11 cellular contexts compared by ENCODE assay signal in the genomic region with DNA sequence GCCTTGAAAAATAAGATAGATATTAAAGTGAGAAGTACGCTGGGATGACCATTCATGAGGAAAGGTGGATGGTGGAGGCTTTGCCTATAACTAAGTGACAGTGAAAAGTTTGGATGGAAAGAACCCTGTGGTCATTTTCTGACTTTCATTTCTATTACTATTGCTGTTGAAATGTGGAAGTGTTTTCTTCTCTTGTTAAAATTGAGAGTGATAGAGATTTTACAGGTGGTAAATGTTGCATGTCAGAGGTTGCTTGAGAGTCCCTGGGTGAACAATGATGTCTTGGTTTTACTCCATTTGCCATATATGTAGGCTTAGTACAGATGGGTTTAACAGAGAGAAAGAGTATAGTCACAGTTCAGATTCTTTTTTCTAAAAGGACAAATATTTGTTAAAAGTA. TPM values are rescaled to one million over a fixed set of nuclear protein-coding genes. Genes with fewer than 3 reads are reported as not detected.
DNase-seq lines count a peak whose midpoint lies in the region; ATAC-seq lines count a peak whose summit lies in the region.
"Had no signal": no experiment of that assay in that cellular context is flagged by ENCODE, and none has a peak within 500 bp of the region (broad histone marks: within the 10 kb centered on the region; RNA-seq: fewer than 3 reads in every experiment).

No MANE protein-coding gene starts in this region.

- peak; percentile 45 to 52 for ATAC-seq in activated T-cell treated with anti-CD3 and anti-CD28 coated beads, Interleukin-2, amount 50 U/mL, for 4 hours
- ATAC-seq in GM21737 (IDR thresholded peaks at IDR 0.05; ENCODE audit: unreplicated experiment) (peak; percentile 75), HG03280 (IDR thresholded peaks at IDR 0.05; ENCODE audit: unreplicated experiment) (peak; percentile 78)
- ATAC-seq in stimulated activated naive CD8-positive, alpha-beta T cell treated with anti-CD3 and anti-CD28 coated beads, Interleukin-15, Interleukin-2, amounts not matched to agents 100 U/mL and 50 U/mL, for 24 hours, result peak; percentile 74

- H3K9me3 Mint-ChIP-seq in activated T-cell treated with anti-CD3 and anti-CD28 coated beads, Interleukin-2, amount 50 U/mL, for 4 hours, result no peaks in the 10 kb centered on the region

- no peak for DNase-seq in activated T-cell treated with anti-CD3 and anti-CD28 coated beads, Interleukin-2, amount 50 U/mL, for 4 hours
- DNase-seq in activated T-cell treated with anti-CD3 and anti-CD28 coated beads, Interleukin-2, amount 50 U/mL, for 48 hours, result no peak
- DNase-seq in stimulated activated naive CD8-positive, alpha-beta T cell treated with anti-CD3 and anti-CD28 coated beads, Interleukin-15, Interleukin-2, amounts not matched to agents 100 U/mL and 50 U/mL, for 24 hours, result no peak
- DNase-seq in superior temporal gyrus (ENCODE audit: extremely low spot score) (no peak), Kasumi-1 (lab: John Stamatoyannopoulos, UW) (no peak), 8988T (no peak)
- DNase-seq: EL, NCI-H1436 treated with DMSO at 0.1 percent for 48 hours, stomach had no signal

- no peaks in the 10 kb centered on the region for H3K27me3 Mint-ChIP-seq in activated T-cell treated with anti-CD3 and anti-CD28 coated beads, Interleukin-2, amount 50 U/mL, for 4 hours (ENCODE audit: low read depth)

- peaks cover 3% of the 10 kb centered on the region for H3K36me3 Mint-ChIP-seq in activated T-cell treated with anti-CD3 and anti-CD28 coated beads, Interleukin-2, amount 50 U/mL, for 4 hours (ENCODE audit: insufficient read depth)

- peaks cover 74% of the 10 kb centered on the region for H3K4me1 Mint-ChIP-seq in activated T-cell treated with anti-CD3 and anti-CD28 coated beads, Interleukin-2, amount 50 U/mL, for 4 hours (ENCODE audit: low read depth)

- H3K4me3 Mint-ChIP-seq in activated T-cell treated with anti-CD3 and anti-CD28 coated beads, Interleukin-2, amount 50 U/mL, for 4 hours, result no peak overlapping the region

RNA-seq across cellular contexts. Expression of a gene that starts 18.4 kb away (rescaled TPM):
- total RNA-seq in activated T-cell treated with anti-CD3 and anti-CD28 coated beads, Interleukin-2, amount 50 U/mL, for 4 hours, result 10 to 100 TPM; 23.9 to 36.9 (median 34.5) TPM
